27 cellular contexts compared by ENCODE assay signal in the genomic region with DNA sequence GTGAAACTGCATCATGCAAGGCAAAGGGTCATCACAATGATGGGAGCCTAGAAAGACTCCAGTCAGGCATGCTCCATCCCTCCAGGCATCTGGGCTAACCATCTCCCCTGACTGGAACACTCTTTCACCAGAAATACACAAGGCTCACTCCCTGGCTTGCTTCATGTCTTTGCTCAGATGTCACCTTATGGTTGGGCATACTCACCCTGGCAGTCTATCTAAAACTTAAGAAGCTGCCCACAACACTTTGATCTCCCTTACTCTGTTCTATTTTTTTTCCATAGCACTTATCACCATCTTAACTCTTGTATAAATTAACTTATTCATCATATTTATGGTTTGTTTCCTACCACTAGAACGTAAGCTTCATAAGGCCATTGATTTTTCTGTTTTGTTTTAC.
"Had no signal": no experiment of that assay in that cellular context is flagged by ENCODE, and none has a peak within 500 bp of the region (broad histone marks: within the 10 kb centered on the region; RNA-seq: fewer than 3 reads in every experiment).

No MANE protein-coding gene starts in this region.

- H3K27ac ChIP-seq: body of pancreas, esophagus muscularis mucosa, foreskin keratinocyte, gastrocnemius medialis, heart left ventricle had no signal

- H3K9me3 Mint-ChIP-seq: activated naive CD8-positive, alpha-beta T cell treated with anti-CD3 and anti-CD28 coated beads for 36 hours; activated T-cell treated with anti-CD3 and anti-CD28 coated beads, Interleukin-2, amount 50 U/mL, for 4 hours had no signal

- H3K27ac Mint-ChIP-seq: activated CD4-positive, alpha-beta T cell treated with anti-CD3 and anti-CD28 coated beads, Interleukin-2, amount 10 ng/mL, durations not matched to agents 7 days and 5 days; activated naive CD8-positive, alpha-beta T cell treated with anti-CD3 and anti-CD28 coated beads for 36 hours; activated T-helper 17 cell treated with anti-CD3 and anti-CD28 coated beads, Interleukin-2, amount 50 U/mL, for 72 hours had no signal

- H3K4me3 ChIP-seq: body of pancreas, esophagus muscularis mucosa, gastrocnemius medialis, heart left ventricle had no signal

- H3K36me3 ChIP-seq: gastrocnemius medialis had no signal

- H3K4me1 ChIP-seq: body of pancreas, esophagus muscularis mucosa, foreskin keratinocyte, gastrocnemius medialis, heart left ventricle had no signal

- H3K4me1 Mint-ChIP-seq: activated CD4-positive, alpha-beta T cell treated with anti-CD3 and anti-CD28 coated beads, Interleukin-2, amount 10 ng/mL, durations not matched to agents 7 days and 5 days had no signal

- DNase-seq: activated CD4-positive, alpha-beta T cell treated with anti-CD3 and anti-CD28 coated beads for 4 hours; activated CD4-positive, alpha-beta T cell treated with anti-CD3 and anti-CD28 coated beads, Interleukin-2, amount 10 ng/mL, durations not matched to agents 7 days and 5 days; activated CD4-positive, alpha-beta T cell treated with anti-CD3 and anti-CD28 coated beads, Interleukin-2, amount 50 U/mL, for 48 hours; activated CD4-positive, CD25-positive, alpha-beta regulatory T cell; activated CD4-positive, CD25-positive, alpha-beta regulatory T cell treated with anti-CD3 and anti-CD28 coated beads, Interleukin-2, amount 50 U/mL, for 72 hours; activated CD8-positive, alpha-beta memory T cell treated with anti-CD3 and anti-CD28 coated beads, Interleukin-2, amount 50 U/mL, for 48 hours; activated effector memory CD4-positive, alpha-beta T cell treated with Interleukin-2 at 50 U/mL for 16 hours; activated gamma-delta T cell treated with Interleukin-2 at 50 U/mL for 16 hours; activated naive CD4-positive, alpha-beta T cell treated with anti-CD3 and anti-CD28 coated beads, Interleukin-2, amount 50 U/mL, for 16 hours; activated naive CD4-positive, alpha-beta T cell treated with Interleukin-2 at 50 U/mL for 16 hours; activated naive CD8-positive, alpha-beta T cell treated with anti-CD3 and anti-CD28 coated beads for 36 hours; activated T-cell treated with anti-CD3 and anti-CD28 coated beads for 4 hours; activated T-cell treated with anti-CD3 and anti-CD28 coated beads, Interleukin-2, amount 50 U/mL, for 4 hours; body of pancreas; caudate nucleus; cortex of kidney; dermis blood vessel endothelial cell; effector CD4-positive, alpha-beta T cell; effector memory CD8-positive, alpha-beta T cell; erythroblast; foreskin keratinocyte; gastrocnemius medialis; glutamatergic neuron; heart left ventricle; T-helper 2 cell had no signal

- H3K27me3 Mint-ChIP-seq: activated CD4-positive, alpha-beta T cell treated with anti-CD3 and anti-CD28 coated beads, Interleukin-2, amount 10 ng/mL, durations not matched to agents 7 days and 5 days; activated naive CD8-positive, alpha-beta T cell treated with anti-CD3 and anti-CD28 coated beads for 36 hours; activated T-helper 17 cell treated with anti-CD3 and anti-CD28 coated beads, Interleukin-2, amount 50 U/mL, for 72 hours; effector memory CD8-positive, alpha-beta T cell had no signal

- ATAC-seq: activated T-cell treated with anti-CD3 and anti-CD28 coated beads, Interleukin-2, amount 50 U/mL, for 4 hours; activated T-helper 17 cell treated with anti-CD3 and anti-CD28 coated beads, Interleukin-2, amount 50 U/mL, for 72 hours; body of pancreas; effector memory CD8-positive, alpha-beta T cell; foreskin keratinocyte; gastrocnemius medialis; heart left ventricle had no signal

- H3K9me3 ChIP-seq: body of pancreas, esophagus muscularis mucosa, gastrocnemius medialis, heart left ventricle had no signal

- H3K4me3 Mint-ChIP-seq: activated CD4-positive, alpha-beta T cell treated with anti-CD3 and anti-CD28 coated beads, Interleukin-2, amount 10 ng/mL, durations not matched to agents 7 days and 5 days; activated naive CD8-positive, alpha-beta T cell treated with anti-CD3 and anti-CD28 coated beads for 36 hours; activated T-cell treated with anti-CD3 and anti-CD28 coated beads, Interleukin-2, amount 50 U/mL, for 4 hours; activated T-helper 17 cell treated with anti-CD3 and anti-CD28 coated beads, Interleukin-2, amount 50 U/mL, for 72 hours; effector memory CD8-positive, alpha-beta T cell had no signal

- H3K27me3 ChIP-seq: body of pancreas, esophagus muscularis mucosa, foreskin keratinocyte, gastrocnemius medialis, heart left ventricle had no signal
